In the genomic region with DNA sequence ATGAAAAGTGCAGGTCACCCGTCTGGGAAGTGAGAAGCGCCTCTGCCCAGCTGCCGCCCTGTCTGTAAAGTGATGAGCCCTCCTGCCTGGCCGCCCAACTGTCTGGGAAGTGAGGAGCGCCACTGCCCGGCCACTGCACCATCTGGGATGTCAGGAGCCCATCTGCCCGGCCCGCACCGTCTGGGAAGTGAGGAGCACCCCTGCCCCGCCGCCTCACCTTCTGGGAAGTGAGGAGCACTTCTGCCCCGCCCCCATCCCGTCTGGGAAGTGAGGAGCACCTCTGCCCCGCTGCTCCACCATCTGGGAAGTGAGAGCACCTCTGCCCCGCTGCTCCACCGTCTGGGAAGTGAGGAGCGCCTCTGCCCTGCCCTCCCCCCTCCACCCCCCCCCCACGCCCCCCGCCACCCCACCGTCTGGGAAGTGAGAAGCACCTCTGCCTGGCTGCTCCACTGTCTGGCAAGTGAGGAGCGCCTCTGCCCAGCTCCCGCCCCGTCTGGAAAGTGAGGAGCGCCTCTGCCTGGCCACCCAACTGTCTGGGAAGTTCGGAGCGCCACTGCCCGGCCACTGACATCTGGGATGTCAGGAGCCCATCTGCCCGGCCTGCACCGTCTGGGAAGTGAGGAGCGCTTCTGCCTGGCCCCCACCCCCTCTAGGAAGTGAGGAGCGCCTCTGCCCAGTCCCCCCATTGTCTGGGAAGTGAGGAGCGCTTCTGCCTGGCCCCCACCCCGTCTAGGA, we compare ENCODE assay signal across 19 cellular contexts. TPM values are rescaled to one million over a fixed set of nuclear protein-coding genes. Genes with fewer than 3 reads are reported as not detected.
A peak's percentile ranks its signal among the peaks of the same experiment; 100 is the strongest.
DNase-seq lines count a peak whose midpoint lies in the region; ATAC-seq, FAIRE-seq and TF ChIP-seq lines count a peak whose summit lies in the region.
"Had no signal": no experiment of that assay in that cellular context is flagged by ENCODE, and none has a peak within 500 bp of the region (broad histone marks: within the 10 kb centered on the region; RNA-seq: fewer than 3 reads in every experiment).

No MANE protein-coding gene starts in this region.

- no peaks in the 10 kb centered on the region for H3K27me3 Mint-ChIP-seq in activated naive CD4-positive, alpha-beta T cell treated with anti-CD3 and anti-CD28 coated beads, Interleukin-2, amount 10 ng/mL, durations not matched to agents 7 days and 5 days
- H3K27me3 Mint-ChIP-seq: central memory CD8-positive, alpha-beta T cell had no signal

- H3K36me3 Mint-ChIP-seq in activated naive CD4-positive, alpha-beta T cell treated with anti-CD3 and anti-CD28 coated beads, Interleukin-2, amount 10 ng/mL, durations not matched to agents 7 days and 5 days = peaks cover 4% of the 10 kb centered on the region

- no peak overlapping the region for H2AFZ ChIP-seq in HepG2 (ENCODE audit: low read length)

- no peak overlapping the region for H3K4me3 Mint-ChIP-seq in activated naive CD4-positive, alpha-beta T cell treated with anti-CD3 and anti-CD28 coated beads, Interleukin-2, amount 10 ng/mL, durations not matched to agents 7 days and 5 days

- no peaks in the 10 kb centered on the region; a peak in 1 of 5 replicates for H3K27me3 ChIP-seq in HepG2 (ENCODE audit: control insufficient read depth in 1 of 2, insufficient read depth in 2 of 2, low read length in 2 of 2)
- H3K27me3 ChIP-seq in stomach = no peaks in the 10 kb centered on the region
- H3K27me3 ChIP-seq: BLaER1 treated with 17β-estradiol and CSF1 and Interleukin-3, amounts not matched to agents 10 nM and 100 nM; heart right ventricle had no signal

- H4K20me1 ChIP-seq in HepG2 (ENCODE audit: insufficient read depth, low read length) = peaks cover under 1% of the 10 kb centered on the region; the same call in 1 of the 2 replicates

- TF ChIP-seq CTCF in choroid plexus epithelial cell (conservative IDR thresholded peaks at IDR 0.05; ENCODE audit: low read depth, low read length) = no peak
- no peak for TF ChIP-seq CTCF in HepG2 (CRISPR knock-in tag; IDR thresholded peaks at IDR 0.05)
- TF ChIP-seq CTCF in stomach (IDR thresholded peaks at IDR 0.05) = no peak

- peaks cover 16% of the 10 kb centered on the region for H3K4me1 Mint-ChIP-seq in activated naive CD4-positive, alpha-beta T cell treated with anti-CD3 and anti-CD28 coated beads, Interleukin-2, amount 10 ng/mL, durations not matched to agents 7 days and 5 days

- TF ChIP-seq POLR2A in HepG2 (IDR thresholded peaks at IDR 0.05; ENCODE audit: insufficient read depth in 1 of 2, low read depth in 2 of 2, low read length in 2 of 2) (no peak), stomach (IDR thresholded peaks at IDR 0.05) (no peak)

- 88% methylated on average over 18 of the region's 33 CpGs for WGBS in HepG2 (ENCODE audit: low lambda C conversion rate)
- WGBS in stomach, 5 donors = 86 to 91% (median 89%) methylated on average over 16 to 33 of the region's 33 CpGs

- no peak for TF ChIP-seq RAD21 in HepG2 (CRISPR knock-in tag; IDR thresholded peaks at IDR 0.05)

- in situ Hi-C loops in HepG2 (cut with HindIII; ENCODE audit: extremely low pct_ligation_motif_present, low pct_unique_long_range_greater_than_20kb) = no loop called here

- no peak for ATAC-seq in HepG2
- ATAC-seq: heart right ventricle had no signal

- H3K4me2 ChIP-seq in HepG2 (ENCODE audit: low read depth, low read length) = peak overlapping the region; percentile 23; the same call in 1 of the 2 replicates
- H3K4me2 ChIP-seq: BLaER1 treated with 17β-estradiol and CSF1 and Interleukin-3, amounts not matched to agents 10 nM and 100 nM had no signal

- H3K27ac ChIP-seq in HepG2 (ENCODE audit: extremely low read length, insufficient read depth, low read length) (no peak overlapping the region), stomach (peak overlapping the region in 1 of 5 donors; percentile 4)
- H3K27ac ChIP-seq: 22Rv1; BLaER1 treated with 17β-estradiol and CSF1 and Interleukin-3, amounts not matched to agents 10 nM and 100 nM; heart right ventricle had no signal

- POLR2A ChIA-PET in HepG2 (lab: Yijun Ruan, JAX) = interaction anchor here (0.6 kb wide), 1 partner anchor 93 kb away, joined by 3 read pairs; a partner anchor contains a TSS

- no peaks in the 10 kb centered on the region for H3K36me3 ChIP-seq in HepG2 (replicated peaks in 1 of 2; ENCODE audit: control insufficient read depth in 1 of 2, insufficient read depth in 2 of 2, low read length in 2 of 2)
- H3K36me3 ChIP-seq in stomach = peaks cover 0 to 21% (median 9%) of the 10 kb centered on the region in 4 donors

- H3K9me3 Mint-ChIP-seq in activated naive CD4-positive, alpha-beta T cell treated with anti-CD3 and anti-CD28 coated beads, Interleukin-2, amount 10 ng/mL, durations not matched to agents 7 days and 5 days = no peaks in the 10 kb centered on the region
- H3K9me3 Mint-ChIP-seq: central memory CD8-positive, alpha-beta T cell had no signal

- peak; percentile 48 for DNase-seq in DMS 273 (lab: John Stamatoyannopoulos, UW; ENCODE audit: unreplicated experiment)
- no peak for DNase-seq in DMS 273 treated with DMSO at 0.1 percent for 48 hours (lab: John Stamatoyannopoulos, UW)
- no peak for DNase-seq in choroid plexus epithelial cell (ENCODE audit: low read depth)
- DNase-seq in HepG2 (ENCODE audit: low spot score) = no peak
- DNase-seq in stomach = no peak
- no peak for DNase-seq in HTR-8/SVneo (ENCODE audit: insufficient read length, low spot score)
- DNase-seq in H4 (ENCODE audit: low spot score) = no peak
- no peak for DNase-seq in activated naive CD4-positive, alpha-beta T cell treated with anti-CD3 and anti-CD28 coated beads, Interleukin-2, amount 10 ng/mL, durations not matched to agents 7 days and 5 days
- DNase-seq: effector memory CD4-positive, alpha-beta T cell; MM.1S; NCI-H1694 treated with DMSO at 0.1 percent for 48 hours; NCI-H446; occipital lobe had no signal

- H3K79me2 ChIP-seq in HepG2 (ENCODE audit: insufficient read depth, low read length) = peaks cover 5% of the 10 kb centered on the region

- H3K4me3 ChIP-seq in choroid plexus epithelial cell (ENCODE audit: low read depth, low read length) = peak overlapping the region; percentile 42
- peak overlapping the region in 2 of 3 experiments; percentile 26 to 33; a peak in 4 of 6 replicates for H3K4me3 ChIP-seq in HepG2 (replicated peaks in 1 of 3; ENCODE audit: insufficient read depth in 1 of 3, low read depth in 2 of 3, low read length in 3 of 3)
- peak overlapping the region in 3 of 4 donors; percentile 24 to 38 (median 33) for H3K4me3 ChIP-seq in stomach
- H3K4me3 ChIP-seq: BLaER1 treated with 17β-estradiol and CSF1 and Interleukin-3, amounts not matched to agents 10 nM and 100 nM had no signal

- intact Hi-C loops in HepG2 (cut with micrococcal nuclease; ENCODE audit: unreplicated experiment) = no loop called here
- intact Hi-C loops in stomach (cut with DNase I; ENCODE audit: low total_unique reads) = no loop called here

- CTCF ChIA-PET in HepG2 (lab: Yijun Ruan, JAX; ENCODE audit: low intra/inter-chr PET ratio, low total read pairs) = no interaction called here
- CTCF ChIA-PET in activated naive CD4-positive, alpha-beta T cell treated with anti-CD3 and anti-CD28 coated beads, Interleukin-2, amount 10 ng/mL, durations not matched to agents 7 days and 5 days (lab: Charles Lee) = interaction anchor here (0.9 kb wide), 1 partner anchor 206 kb away, joined by 3 read pairs; no protein-coding TSS in a partner anchor

- BruUV-seq in HepG2 (replicated peaks; lab: Mats Ljungman, UMichigan) = no TSS peak

- no peaks in the 10 kb centered on the region for H3K9me3 ChIP-seq in HepG2 (ENCODE audit: low read length)
- H3K9me3 ChIP-seq in stomach = no peaks in the 10 kb centered on the region
- H3K9me3 ChIP-seq: heart right ventricle had no signal

- H3K27ac Mint-ChIP-seq in activated naive CD4-positive, alpha-beta T cell treated with anti-CD3 and anti-CD28 coated beads, Interleukin-2, amount 10 ng/mL, durations not matched to agents 7 days and 5 days = no peak overlapping the region

- no peak overlapping the region for H3K9ac ChIP-seq in HepG2 (ENCODE audit: insufficient read depth, low read depth, low read length)
- H3K9ac ChIP-seq: BLaER1 treated with 17β-estradiol and CSF1 and Interleukin-3, amounts not matched to agents 10 nM and 100 nM had no signal

- no peak for FAIRE-seq in HepG2 (lab: Jason Lieb, UNC)
- FAIRE-seq in HTR-8/SVneo (lab: Jason Lieb, UNC) = no peak
- FAIRE-seq: D721Med, GM12891 had no signal

- H3K4me1 ChIP-seq in HepG2 (ENCODE audit: insufficient read depth, low read length) (peaks cover 12% of the 10 kb centered on the region), stomach (peaks cover 0 to 20% (median 11%) of the 10 kb centered on the region in 4 donors)

- TF ChIP-seq EP300 in HepG2 (IDR thresholded peaks at IDR 0.05; ENCODE audit: low read depth in 2 of 2, low read length in 2 of 2) = no peak
- no peak for TF ChIP-seq EP300 in HepG2 (CRISPR knock-in tag; IDR thresholded peaks at IDR 0.05; ENCODE audit: borderline replicate concordance)
- TF ChIP-seq EP300 in stomach (IDR thresholded peaks at IDR 0.05) = no peak

RNA-seq across cellular contexts. Expression of a gene that starts 4.5 kb away (rescaled TPM):
- total RNA-seq in HepG2 (2016; rRNA removed; fragmentation: Illumina TruSeq; extraction: Trizol) = 50.2 and 58.5 TPM in 2 replicates
- 22.0 and 23.5 TPM in 2 replicates for total RNA-seq in HepG2 (2016; cell fraction: cytosol; rRNA removed; fragmentation: Illumina TruSeq; extraction: Trizol; ENCODE audit: low read depth)
- 44.9 and 55.3 TPM in 2 replicates for total RNA-seq in HepG2 (2016; cell fraction: insoluble cytoplasmic fraction; rRNA removed; fragmentation: Illumina TruSeq; extraction: Trizol)
- 36.9 and 42.8 TPM in 2 replicates for total RNA-seq in HepG2 (2016; cell fraction: membrane; rRNA removed; fragmentation: Illumina TruSeq; extraction: Trizol)
- 69.1 and 71.0 TPM in 2 replicates for total RNA-seq in HepG2 (2016; cell fraction: nucleus; rRNA removed; fragmentation: Illumina TruSeq; extraction: Trizol)
- polyA plus RNA-seq in HepG2 (2011; rRNA removed) = 14.7 and 18.1 TPM in 2 replicates
- 7.3 and 11.9 TPM in 2 replicates for polyA plus RNA-seq in HepG2 (2011; cell fraction: cytosol; rRNA removed)
- polyA plus RNA-seq in HepG2 (2011; cell fraction: nucleus; rRNA removed) = 13.3 and 16.5 TPM in 2 replicates
- 20.2 and 23.7 TPM in 2 replicates for polyA plus RNA-seq in HepG2 (2012)
- polyA plus RNA-seq in HepG2 (2016; cell fraction: cytosol; fragmentation: Illumina TruSeq; extraction: Trizol; ENCODE audit: low read depth) = 2.3 and 2.9 TPM in 2 replicates
- 30.4 and 32.0 TPM in 2 replicates for polyA plus RNA-seq in HepG2 (2016; cell fraction: insoluble cytoplasmic fraction; fragmentation: Illumina TruSeq; extraction: Trizol; ENCODE audit: low read depth)
- polyA plus RNA-seq in HepG2 (2016; cell fraction: membrane; fragmentation: Illumina TruSeq; extraction: Trizol; ENCODE audit: low read depth) = 8.8 and 8.9 TPM in 2 replicates
- 29.0 and 34.6 TPM in 2 replicates for polyA plus RNA-seq in HepG2 (2016; cell fraction: nucleus; fragmentation: Illumina TruSeq; extraction: Trizol; ENCODE audit: insufficient read depth, low read depth)
- 19.6 and 30.8 TPM in 2 replicates for polyA minus RNA-seq in HepG2 (2011; rRNA and poly(A)+ RNA removed; ENCODE audit: low replicate concordance)
- polyA minus RNA-seq in HepG2 (2011; cell fraction: cytosol; rRNA and poly(A)+ RNA removed) = 28.1 and 31.3 TPM in 2 replicates
- 142 and 155 TPM in 2 replicates for polyA minus RNA-seq in HepG2 (2011; cell fraction: nucleus; rRNA and poly(A)+ RNA removed)
- total RNA-seq in stomach = 100 to 1,000 TPM in 3 of 5 donors, 10 to 100 TPM in 2; 12.2 to 167 (median 103) TPM
- polyA plus RNA-seq in stomach = 10 to 100 TPM in 1 of 3 donors, 1 to 10 TPM in 2; 9.1 to 10.7 (median 9.6) TPM
- total RNA-seq in H4 (2014; rRNA removed; shearing (Covaris generic)) = 24.5 and 31.9 TPM in 2 replicates
